In genomic region chr1:56200446-56200845, GRCh38 we compare ENCODE assay signal across 14 cellular contexts.
DNase-seq lines count a peak whose midpoint lies in the region; ATAC-seq lines count a peak whose summit lies in the region.
"Had no signal": no experiment of that assay in that cellular context is flagged by ENCODE, and none has a peak within 500 bp of the region (broad histone marks: within the 10 kb centered on the region; RNA-seq: fewer than 3 reads in every experiment).

No MANE protein-coding gene starts in this region.

- WGBS in trophoblast cell (ENCODE audit: extremely low coverage, insufficient coverage, insufficient read length), result no CpG with 5 or more reads among the region's 4 CpGs

- H3K4me1 ChIP-seq in adipocyte (ENCODE audit: control insufficient read depth, insufficient read depth, low read length) (peaks cover 10% of the 10 kb centered on the region), trophoblast cell (ENCODE audit: control insufficient read depth in 1 of 2, insufficient read depth in 2 of 2, low read length in 2 of 2) (peaks cover 6 to 16% of the 10 kb centered on the region in 2 experiments)

- peak overlapping the region; percentile 39 for H4K91ac ChIP-seq in trophoblast cell (ENCODE audit: low read depth, low read length)

- no peak overlapping the region for H2AFZ ChIP-seq in trophoblast cell (ENCODE audit: insufficient read depth, low read length, poor library complexity)

- H3K18ac ChIP-seq in trophoblast cell (ENCODE audit: low read length), result no peak overlapping the region

- H3K79me1 ChIP-seq in trophoblast cell (ENCODE audit: low read length), result peaks cover 21% of the 10 kb centered on the region

- no peak overlapping the region for H2BK12ac ChIP-seq in trophoblast cell (ENCODE audit: low read length)

- peak overlapping the region; percentile 58 for H2BK120ac ChIP-seq in trophoblast cell (ENCODE audit: insufficient read depth, low read length, poor library complexity)

- H3K4me1 Mint-ChIP-seq in immature natural killer cell, result no peaks in the 10 kb centered on the region
- H3K4me1 Mint-ChIP-seq: CD4-positive, alpha-beta memory T cell had no signal

- H3K9ac ChIP-seq in adipocyte (ENCODE audit: low read length) (no peak overlapping the region), trophoblast cell (ENCODE audit: low read length) (no peak overlapping the region)

- peak overlapping the region; percentile 96 for H2BK5ac ChIP-seq in trophoblast cell (ENCODE audit: low read depth, low read length, poor library complexity)

- no peak overlapping the region for H3K27ac Mint-ChIP-seq in immature natural killer cell
- H3K27ac Mint-ChIP-seq: CD4-positive, alpha-beta memory T cell had no signal

- no peak overlapping the region for H4K12ac ChIP-seq in trophoblast cell (ENCODE audit: low read depth, low read length)

- peaks cover 0 to under 1% (median 0%) of the 10 kb centered on the region in 6 donors for H3K9me3 Mint-ChIP-seq in immature natural killer cell

- no peak overlapping the region for H3K14ac ChIP-seq in trophoblast cell (ENCODE audit: low read length)

- no peak overlapping the region for H2AK5ac ChIP-seq in trophoblast cell (ENCODE audit: low read length)

- no peak for ATAC-seq in HG02840 (IDR thresholded peaks at IDR 0.05; ENCODE audit: low FRiP score, unreplicated experiment)

- H3K9me3 ChIP-seq in adipocyte (ENCODE audit: control insufficient read depth, low read length), result no peaks in the 10 kb centered on the region
- no peaks in the 10 kb centered on the region for H3K9me3 ChIP-seq in trophoblast cell (ENCODE audit: insufficient read depth, low read depth, low read length)

- no peak overlapping the region for H3K23ac ChIP-seq in trophoblast cell (ENCODE audit: low read length)

- H3K4me2 ChIP-seq in trophoblast cell (ENCODE audit: low read length), result peak overlapping the region; percentile 42

- no peaks in the 10 kb centered on the region for H3K79me2 ChIP-seq in trophoblast cell (ENCODE audit: control insufficient read depth, insufficient read depth, low read length, poor library complexity)

- peak overlapping the region; percentile 90 for H3K27ac ChIP-seq in trophoblast cell (ENCODE audit: low read depth, low read length)

- peaks cover 2% of the 10 kb centered on the region in 3 donors for H3K27me3 Mint-ChIP-seq in immature natural killer cell (ENCODE audit: low read depth in 3 of 3)

- no peaks in the 10 kb centered on the region for H3K36me3 Mint-ChIP-seq in immature natural killer cell
- H3K36me3 Mint-ChIP-seq: CD4-positive, alpha-beta memory T cell had no signal

- DNase-seq in ELR (ENCODE audit: low read depth), result peak; percentile 51
- peak; percentile 5 for DNase-seq in NCI-H2171 (lab: John Stamatoyannopoulos, UW)
- peak; percentile 81 for DNase-seq in adipocyte (ENCODE audit: low read depth)
- peak; percentile 75 for DNase-seq in trophoblast cell
- DNase-seq in immature natural killer cell, result no peak
- DNase-seq in SW 1271 (lab: John Stamatoyannopoulos, UW), result no peak
- DNase-seq in pons (ENCODE audit: low spot score), result no peak
- DNase-seq: anterior cingulate cortex; CD4-positive, alpha-beta memory T cell; effector memory CD4-positive, alpha-beta T cell; KBM-7; midbrain; small intestine had no signal

- H4K8ac ChIP-seq in trophoblast cell (ENCODE audit: low read depth, low read length), result no peak overlapping the region

- no peak overlapping the region for H3K4me3 Mint-ChIP-seq in immature natural killer cell
- H3K4me3 Mint-ChIP-seq: CD4-positive, alpha-beta memory T cell had no signal

- H3K36me3 ChIP-seq in adipocyte (ENCODE audit: control insufficient read depth, insufficient read depth, low read length, severe bottlenecking) (no peaks in the 10 kb centered on the region), trophoblast cell (ENCODE audit: control insufficient read depth in 1 of 2, insufficient read depth in 2 of 2, low read length in 2 of 2) (no peaks in the 10 kb centered on the region)

- no peaks in the 10 kb centered on the region for H3K27me3 ChIP-seq in adipocyte (replicated peaks; ENCODE audit: control insufficient read depth, insufficient read depth, low read length)
- no peaks in the 10 kb centered on the region for H3K27me3 ChIP-seq in trophoblast cell (ENCODE audit: insufficient read depth, low read length)

- peak overlapping the region; percentile 52 for H3K4ac ChIP-seq in trophoblast cell (ENCODE audit: low read depth, low read length)

- H3K4me3 ChIP-seq in adipocyte (ENCODE audit: low read length), result no peak overlapping the region
- H3K4me3 ChIP-seq in trophoblast cell (ENCODE audit: low read depth, low read length), result no peak overlapping the region

Comparison
In these comparisons a context has a peak if more than half of its experiments do, and no peak if none do; other contexts are left out.
1. DNase-seq: peak in ELR (single experiment), NCI-H2171 (single experiment), adipocyte (single experiment) and trophoblast cell (2 of 2); none in immature natural killer cell (0 of 3), SW 1271 (0 of 2) and pons (single experiment).